In the genomic region with DNA sequence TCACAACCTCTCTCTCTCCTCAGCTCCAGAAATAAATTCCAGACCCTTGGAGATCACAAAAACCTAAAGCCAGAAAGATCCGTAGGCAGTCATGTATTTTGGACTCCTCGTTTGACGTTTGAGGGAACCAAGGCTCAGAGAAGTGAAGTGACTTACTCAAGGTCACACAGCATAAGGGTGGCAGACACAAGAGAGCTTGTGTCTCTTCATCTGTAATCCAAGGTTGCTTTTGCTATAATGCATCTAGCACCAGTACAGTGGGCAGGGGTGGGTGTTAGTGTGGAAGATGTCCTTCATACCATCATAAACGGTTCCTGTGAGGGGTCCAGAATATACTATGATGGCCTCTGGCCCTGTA, we compare ENCODE assay signal across 17 cellular contexts.
DNase-seq lines count a peak whose midpoint lies in the region; ATAC-seq, FAIRE-seq and TF ChIP-seq lines count a peak whose summit lies in the region.
"Had no signal": no experiment of that assay in that cellular context is flagged by ENCODE, and none has a peak within 500 bp of the region (broad histone marks: within the 10 kb centered on the region; RNA-seq: fewer than 3 reads in every experiment).

No MANE protein-coding gene starts in this region.

- H3K27me3 ChIP-seq in right atrium auricular region (no peaks in the 10 kb centered on the region), heart left ventricle (no peaks in the 10 kb centered on the region), astrocyte (ENCODE audit: insufficient read depth, low read length) (no peaks in the 10 kb centered on the region), neutrophil (no peaks in the 10 kb centered on the region), aorta (ENCODE audit: control insufficient read depth in 1 of 2, insufficient read depth in 2 of 2, low read length in 1 of 2) (no peaks in the 10 kb centered on the region)
- H3K27me3 ChIP-seq: MG63 had no signal

- no peak for TF ChIP-seq POLR2A in heart left ventricle (IDR thresholded peaks at IDR 0.05)

- intact Hi-C loops in heart left ventricle (cut with DNase I): loop anchor here in 6 of 10 donors (5.0 to 10.0 kb wide), 6 partner anchors 69 to 381 kb away; a partner anchor contains a TSS
- intact Hi-C loops in aorta (cut with DNase I): loop anchor here (5.0 kb wide), 6 partner anchors 61 to 486 kb away; a partner anchor contains a TSS

- H4K20me1 ChIP-seq in astrocyte (ENCODE audit: insufficient read depth, low read length): no peaks in the 10 kb centered on the region

- H3K36me3 ChIP-seq in right atrium auricular region (no peaks in the 10 kb centered on the region), heart left ventricle (no peaks in the 10 kb centered on the region), astrocyte (ENCODE audit: insufficient read depth, low read length) (no peaks in the 10 kb centered on the region), neutrophil (no peaks in the 10 kb centered on the region), aorta (ENCODE audit: control insufficient read depth in 1 of 2, insufficient read depth in 2 of 2, low read length in 1 of 2) (no peaks in the 10 kb centered on the region)

- ATAC-seq in heart left ventricle (no peak), aorta (ENCODE audit: low FRiP score) (no peak)

- no peaks in the 10 kb centered on the region for H3K9me3 Mint-ChIP-seq in astrocyte (ENCODE audit: unreplicated experiment)
- H3K9me3 Mint-ChIP-seq: activated naive CD4-positive, alpha-beta T cell treated with anti-CD3 and anti-CD28 coated beads for 36 hours had no signal

- DNase-seq in right atrium auricular region (ENCODE audit: low spot score) (no peak), heart left ventricle (no peak), astrocyte (ENCODE audit: low read depth) (no peak), aorta (no peak), NCI-H1694 treated with DMSO at 0.1 percent for 48 hours (lab: John Stamatoyannopoulos, UW) (no peak), NCI-H1417 treated with DMSO at 0.1 percent for 48 hours (lab: John Stamatoyannopoulos, UW) (no peak), NCI-H1105 treated with DMSO at 0.1 percent for 48 hours (lab: John Stamatoyannopoulos, UW) (no peak)
- DNase-seq: activated CD4-positive, CD25-positive, alpha-beta regulatory T cell treated with anti-CD3 and anti-CD28 coated beads, Interleukin-2, amount 50 U/mL, for 72 hours; activated naive CD4-positive, alpha-beta T cell treated with anti-CD3 and anti-CD28 coated beads for 36 hours; AML-193; MG63; NCI-H226; occipital lobe; stimulated activated CD4-positive, alpha-beta T cell treated with anti-CD3 and anti-CD28 coated beads, Interleukin-4, amount 100 ng/mL, for 1 hour had no signal

- H3K27ac Mint-ChIP-seq in astrocyte (ENCODE audit: unreplicated experiment): peak overlapping the region; percentile 94

- H3K27ac ChIP-seq in right atrium auricular region (peak overlapping the region; percentile 87 to 96), heart left ventricle (peak overlapping the region in 6 of 12 donors; percentile 10 to 98 (median 68)), astrocyte (ENCODE audit: low read depth, low read length) (peak overlapping the region; percentile 90), neutrophil (peak overlapping the region; percentile 99), aorta (ENCODE audit: low read depth in 1 of 2, low read length in 2 of 2) (peak overlapping the region; percentile 85 to 92)

- no peak overlapping the region for H3K9ac ChIP-seq in astrocyte (ENCODE audit: low read length)

- H3K79me2 ChIP-seq in astrocyte (ENCODE audit: insufficient read depth, low read length): no peaks in the 10 kb centered on the region

- no peaks in the 10 kb centered on the region for H3K36me3 Mint-ChIP-seq in astrocyte (ENCODE audit: low read depth, unreplicated experiment)

- H3K4me2 ChIP-seq in astrocyte (ENCODE audit: low read length): no peak overlapping the region

- FAIRE-seq in astrocyte (lab: Jason Lieb, UNC): no peak
- FAIRE-seq: colon, frontal cortex had no signal

- H3K4me3 Mint-ChIP-seq in astrocyte (ENCODE audit: unreplicated experiment): no peak overlapping the region
- H3K4me3 Mint-ChIP-seq: activated naive CD4-positive, alpha-beta T cell treated with anti-CD3 and anti-CD28 coated beads for 36 hours had no signal

- 69 to 94% (median 90%) methylated on average over 4 of the region's 4 CpGs for WGBS in heart left ventricle, 4 donors
- WGBS in aorta, 2 donors: 62 to 73% methylated on average over 4 of the region's 4 CpGs

- TF ChIP-seq CTCF in right atrium auricular region (IDR thresholded peaks at IDR 0.05) (no peak), heart left ventricle (IDR thresholded peaks at IDR 0.05) (no peak), astrocyte (IDR thresholded peaks at IDR 0.05; ENCODE audit: insufficient read depth, low read depth, low read length) (no peak), neutrophil (IDR thresholded peaks at IDR 0.05) (no peak)

- H3K4me1 Mint-ChIP-seq in astrocyte (ENCODE audit: low read depth, unreplicated experiment): peaks cover 65% of the 10 kb centered on the region

- H3K4me1 ChIP-seq in right atrium auricular region (peaks cover 0 to 74% of the 10 kb centered on the region in 2 donors), heart left ventricle (peaks cover 27 to 99% (median 67%) of the 10 kb centered on the region in 12 donors), astrocyte (ENCODE audit: insufficient read depth, low read length) (peaks cover 69% of the 10 kb centered on the region), neutrophil (ENCODE audit: control insufficient read depth in 1 of 2, insufficient read depth in 1 of 2, low read depth in 1 of 2, low read length in 1 of 2) (peaks cover 76 to 81% of the 10 kb centered on the region in 2 experiments), aorta (ENCODE audit: control insufficient read depth in 1 of 2, insufficient read depth in 2 of 2, low read length in 2 of 2) (peaks cover 10% of the 10 kb centered on the region in 2 donors)

- no peak overlapping the region for H3K4me3 ChIP-seq in right atrium auricular region
- H3K4me3 ChIP-seq in heart left ventricle: no peak overlapping the region
- no peak overlapping the region for H3K4me3 ChIP-seq in astrocyte (ENCODE audit: insufficient read depth, low read depth, low read length)
- no peak overlapping the region for H3K4me3 ChIP-seq in neutrophil (ENCODE audit: low read depth in 1 of 2, low read length in 1 of 2)
- no peak overlapping the region for H3K4me3 ChIP-seq in aorta (ENCODE audit: low read length in 2 of 2)
- H3K4me3 ChIP-seq: MG63 had no signal

- H3K9me3 ChIP-seq in right atrium auricular region (no peaks in the 10 kb centered on the region), heart left ventricle (no peaks in the 10 kb centered on the region), astrocyte (ENCODE audit: insufficient read depth, low read depth, low read length) (no peaks in the 10 kb centered on the region), neutrophil (no peaks in the 10 kb centered on the region), aorta (ENCODE audit: control insufficient read depth, low read length) (no peaks in the 10 kb centered on the region)
- H3K9me3 ChIP-seq: MG63 had no signal

- H2AFZ ChIP-seq in astrocyte (ENCODE audit: low read depth, low read length): no peak overlapping the region

- H3K27me3 Mint-ChIP-seq in astrocyte (ENCODE audit: low read depth, unreplicated experiment): no peaks in the 10 kb centered on the region
